Comparison of ENCODE assay signal across 29 cellular contexts in the genomic region with DNA sequence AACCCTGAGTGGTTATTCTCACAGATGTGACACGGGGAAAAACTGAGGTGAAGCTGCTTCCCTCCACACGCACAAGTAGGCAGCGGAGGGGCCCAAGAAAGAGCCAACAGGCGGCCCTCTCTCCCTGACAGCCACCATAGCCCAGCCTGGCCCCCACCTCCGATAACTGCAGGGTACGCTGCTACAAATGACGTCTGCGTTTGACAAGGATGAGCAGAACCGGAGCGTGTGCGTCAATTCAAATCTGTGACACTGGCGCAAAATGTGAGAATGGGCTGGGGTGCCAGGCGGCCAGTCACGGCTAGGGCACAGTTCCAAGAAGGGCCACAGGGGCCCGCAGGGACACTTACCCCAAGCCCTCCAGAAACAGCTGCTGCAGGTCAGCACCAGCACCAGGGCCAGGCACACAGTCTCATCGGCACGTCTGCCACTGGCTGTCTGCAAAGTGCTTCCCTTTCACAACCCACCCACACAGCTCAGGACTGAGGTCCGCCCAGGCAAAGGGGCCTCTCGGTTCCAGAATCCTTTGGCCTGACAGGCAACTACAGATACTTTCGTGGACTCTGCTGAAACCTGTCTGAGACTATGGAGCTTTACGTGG. TPM values are rescaled to one million over a fixed set of nuclear protein-coding genes. Genes with fewer than 3 reads are reported as not detected.
DNase-seq lines count a peak whose midpoint lies in the region; ATAC-seq and TF ChIP-seq lines count a peak whose summit lies in the region.
"Had no signal": no experiment of that assay in that cellular context is flagged by ENCODE, and none has a peak within 500 bp of the region (broad histone marks: within the 10 kb centered on the region; RNA-seq: fewer than 3 reads in every experiment).

No MANE protein-coding gene starts in this region.

- POLR2A ChIA-PET in A673 (lab: Charles Lee; ENCODE audit: low non-redundant PET): no interaction called here

- CTCF ChIA-PET in A673 (lab: Charles Lee): no interaction called here

- H3K4me1 ChIP-seq in GM23338 (ENCODE audit: insufficient read depth) (no peaks in the 10 kb centered on the region), osteoblast (ENCODE audit: insufficient read depth, low read length) (no peaks in the 10 kb centered on the region), A673 (ENCODE audit: insufficient read depth, low read length, poor library complexity, severe bottlenecking) (no peaks in the 10 kb centered on the region)

- H3K9me2 ChIP-seq in GM23338 (ENCODE audit: insufficient read depth): no peaks in the 10 kb centered on the region

- no peak overlapping the region for H2AFZ ChIP-seq in GM23338
- H2AFZ ChIP-seq in osteoblast (ENCODE audit: low read length): no peak overlapping the region
- H2AFZ ChIP-seq: hepatocyte had no signal

- H3K36me3 ChIP-seq in GM23338 (ENCODE audit: insufficient read depth) (no peaks in the 10 kb centered on the region), osteoblast (ENCODE audit: insufficient read depth, low read length) (no peaks in the 10 kb centered on the region), A673 (ENCODE audit: insufficient read depth, low read length, poor library complexity, severe bottlenecking) (peaks cover 4% of the 10 kb centered on the region)

- no peak overlapping the region for H3K4me3 ChIP-seq in GM23338
- peak overlapping the region in 28 of 59 donors; percentile 4 to 44 (median 22) for H3K4me3 ChIP-seq in dorsolateral prefrontal cortex
- H3K4me3 ChIP-seq in osteoblast (ENCODE audit: insufficient read depth, low read length): no peak overlapping the region
- no peak overlapping the region for H3K4me3 ChIP-seq in A673 (ENCODE audit: low read depth, low read length, poor library complexity, severe bottlenecking)
- H3K4me3 ChIP-seq: ascending aorta, hepatocyte, tibial nerve had no signal

- H3K79me2 ChIP-seq in GM23338 (replicated peaks; ENCODE audit: insufficient read depth): peaks cover 100% of the 10 kb centered on the region
- H3K79me2 ChIP-seq in osteoblast (ENCODE audit: insufficient read depth, low read length): peaks cover 88% of the 10 kb centered on the region

- H3K9me3 Mint-ChIP-seq in GM23338: peaks cover 4% of the 10 kb centered on the region; the same call in 1 of the 3 replicates
- H3K9me3 Mint-ChIP-seq: activated naive CD4-positive, alpha-beta T cell treated with anti-CD3 and anti-CD28 coated beads, Interleukin-2, amount 50 U/mL, for 72 hours; activated T-helper 1 cell treated with anti-CD3 and anti-CD28 coated beads, Interleukin-12 subunit alpha, Interleukin-12 subunit beta, Interleukin-2, Interleukin-4 antibody, amounts not matched to agents 30 ng/mL and 10 ng/mL and 1 ng/mL, durations not matched to agents 14 hours and 24 hours and 36 hours; T-cell had no signal

- no peak overlapping the region for H3K27ac Mint-ChIP-seq in GM23338
- H3K27ac Mint-ChIP-seq: activated CD8-positive, alpha-beta memory T cell treated with anti-CD3 and anti-CD28 coated beads, Interleukin-2, amount 10 ng/mL, durations not matched to agents 7 days and 5 days; activated naive CD4-positive, alpha-beta T cell treated with anti-CD3 and anti-CD28 coated beads, Interleukin-2, amount 50 U/mL, for 72 hours; activated T-helper 1 cell treated with anti-CD3 and anti-CD28 coated beads, Interleukin-12 subunit alpha, Interleukin-12 subunit beta, Interleukin-2, Interleukin-4 antibody, amounts not matched to agents 30 ng/mL and 10 ng/mL and 1 ng/mL, durations not matched to agents 14 hours and 24 hours and 36 hours had no signal

- no peak for TF ChIP-seq CTCF in GM23338 (conservative IDR thresholded peaks at IDR 0.05; ENCODE audit: low read depth in 2 of 2)
- TF ChIP-seq CTCF in dorsolateral prefrontal cortex (IDR thresholded peaks at IDR 0.05 in 54 of 56, conservative IDR thresholded peaks at IDR 0.05 in 2 of 56; ENCODE audit: low read depth in 1 of 56, partially characterized antibody in 56 of 56): no peak
- no peak for TF ChIP-seq CTCF in osteoblast (IDR thresholded peaks at IDR 0.05; ENCODE audit: extremely low read depth, low read depth, low read length)
- no peak for TF ChIP-seq CTCF in A673 (conservative IDR thresholded peaks at IDR 0.05; ENCODE audit: low read depth, low read length)

- no TSS peak for BruUV-seq in A673 (replicated peaks; lab: Mats Ljungman, UMichigan)

- peaks cover 26% of the 10 kb centered on the region for H3K36me3 Mint-ChIP-seq in GM23338 (ENCODE audit: low read depth)
- H3K36me3 Mint-ChIP-seq: activated naive CD4-positive, alpha-beta T cell treated with anti-CD3 and anti-CD28 coated beads, Interleukin-2, amount 50 U/mL, for 72 hours had no signal

- DNase-seq in GM23338 (ENCODE audit: low spot score) (no peak), NOMO-1 treated with dmso at 0.1 percent for 144 hours (lab: John Stamatoyannopoulos, UW; ENCODE audit: unreplicated experiment) (peak; percentile 26), dorsolateral prefrontal cortex (peak in 2 of 10 donors; percentile 30 to 34), osteoblast (ENCODE audit: insufficient read length, low spot score, missing footprints) (peak; percentile 53), SK-N-DZ (ENCODE audit: low spot score) (no peak), A673 (ENCODE audit: low spot score) (no peak), head of caudate nucleus (no peak), NCI-H1048 (lab: John Stamatoyannopoulos, UW) (no peak)
- DNase-seq: activated CD4-positive, alpha-beta T cell treated with anti-CD3 and anti-CD28 coated beads for 48 hours; activated CD8-positive, alpha-beta memory T cell treated with anti-CD3 and anti-CD28 coated beads, Interleukin-2, amount 10 ng/mL, durations not matched to agents 7 days and 5 days; COR-L47; DMS79 treated with DMSO at 0.1 percent for 48 hours; effector memory CD4-positive, alpha-beta T cell; foreskin melanocyte; NCI-H1417; NCI-H2107; NCI-H526; stimulated activated CD4-positive, alpha-beta T cell treated with anti-CD3 and anti-CD28 coated beads, Interleukin-4, amount 100 ng/mL, for 1 hour; stimulated activated naive CD8-positive, alpha-beta T cell treated with anti-CD3 and anti-CD28 coated beads, Interleukin-15, Interleukin-2, amounts not matched to agents 100 U/mL and 50 U/mL, for 24 hours had no signal

- peaks cover 45% of the 10 kb centered on the region for H4K20me1 ChIP-seq in GM23338 (replicated peaks; ENCODE audit: insufficient read depth)
- H4K20me1 ChIP-seq in osteoblast (ENCODE audit: insufficient read depth, low read length): peaks cover 53% of the 10 kb centered on the region

- peaks cover 10% of the 10 kb centered on the region for H3K27me3 Mint-ChIP-seq in GM23338 (ENCODE audit: insufficient read depth, low read depth, poor library complexity)
- H3K27me3 Mint-ChIP-seq: activated CD8-positive, alpha-beta memory T cell treated with anti-CD3 and anti-CD28 coated beads, Interleukin-2, amount 10 ng/mL, durations not matched to agents 7 days and 5 days; T-cell had no signal

- ATAC-seq in GM23338: peak; percentile 26; the same call in 2 of the 3 replicates
- ATAC-seq: activated CD8-positive, alpha-beta memory T cell treated with anti-CD3 and anti-CD28 coated beads, Interleukin-2, amount 10 ng/mL, durations not matched to agents 7 days and 5 days; activated naive CD4-positive, alpha-beta T cell treated with anti-CD3 and anti-CD28 coated beads, Interleukin-2, amount 50 U/mL, for 72 hours; esophagus mucosa; stimulated activated naive CD8-positive, alpha-beta T cell treated with anti-CD3 and anti-CD28 coated beads, Interleukin-15, Interleukin-2, amounts not matched to agents 100 U/mL and 50 U/mL, for 24 hours; T-cell had no signal

- peaks cover 10% of the 10 kb centered on the region for H3K4me1 Mint-ChIP-seq in GM23338

- H3F3A ChIP-seq in GM23338 (replicated peaks; ENCODE audit: low read depth): peaks cover 5% of the 10 kb centered on the region; the same call in 1 of the 2 replicates

- H3K27me3 ChIP-seq in GM23338 (ENCODE audit: insufficient read depth) (no peaks in the 10 kb centered on the region), dorsolateral prefrontal cortex (no peaks in the 10 kb centered on the region), osteoblast (ENCODE audit: insufficient read depth, low read length) (no peaks in the 10 kb centered on the region), A673 (replicated peaks; ENCODE audit: insufficient read depth, low read depth, low read length, poor library complexity) (no peaks in the 10 kb centered on the region)
- H3K27me3 ChIP-seq: ascending aorta, hepatocyte, tibial nerve had no signal

- H3K4me3 Mint-ChIP-seq in GM23338: no peak overlapping the region
- H3K4me3 Mint-ChIP-seq: activated CD8-positive, alpha-beta memory T cell treated with anti-CD3 and anti-CD28 coated beads, Interleukin-2, amount 10 ng/mL, durations not matched to agents 7 days and 5 days; activated T-helper 1 cell treated with anti-CD3 and anti-CD28 coated beads, Interleukin-12 subunit alpha, Interleukin-12 subunit beta, Interleukin-2, Interleukin-4 antibody, amounts not matched to agents 30 ng/mL and 10 ng/mL and 1 ng/mL, durations not matched to agents 14 hours and 24 hours and 36 hours; T-cell had no signal

- intact Hi-C loops in dorsolateral prefrontal cortex (cut with DNase I) (no loop called here), A673 (cut with micrococcal nuclease; ENCODE audit: unreplicated experiment) (no loop called here), head of caudate nucleus (cut with DNase I) (no loop called here)

- H3K4me2 ChIP-seq in GM23338 (no peak overlapping the region), osteoblast (ENCODE audit: insufficient read depth, low read length) (no peak overlapping the region)
- H3K4me2 ChIP-seq: hepatocyte had no signal

- H3K9me3 ChIP-seq in osteoblast (ENCODE audit: low read depth, low read length) (no peaks in the 10 kb centered on the region), A673 (ENCODE audit: low read depth, low read length, poor library complexity, severe bottlenecking) (no peaks in the 10 kb centered on the region)
- H3K9me3 ChIP-seq: ascending aorta, tibial nerve had no signal

- H3K27ac ChIP-seq in GM23338 (ENCODE audit: low read depth) (0 out of 2 replicates have a peak overlapping the region, but pooled peaks have one; percentile 32), dorsolateral prefrontal cortex (peak overlapping the region in 36 of 59 donors; percentile 1 to 87 (median 53)), osteoblast (ENCODE audit: low read depth, low read length) (no peak overlapping the region), A673 (ENCODE audit: low read depth, low read length, poor library complexity, severe bottlenecking) (no peak overlapping the region)
- H3K27ac ChIP-seq: ascending aorta, hepatocyte, tibial nerve had no signal

RNA-seq across cellular contexts. Expression of a gene that starts 14.4 kb away (rescaled TPM):
- total RNA-seq in GM23338 (2014; rRNA removed; shearing (Covaris generic)): 50.6 and 54.5 TPM in 2 replicates
- 14.3 and 15.0 TPM in 2 replicates for polyA plus RNA-seq in GM23338 (2016; fragmentation: Nextera tagmentation; extraction: Ambion mirVana)
- total RNA-seq in dorsolateral prefrontal cortex (10 to 100 TPM; 13.3 to 34.4 (median 19.8) TPM), osteoblast (21.5 and 21.7 TPM in 2 replicates), A673 (2021) (32.7 and 38.2 TPM in 2 replicates)
- 31.1 and 33.4 TPM in 2 replicates for polyA plus RNA-seq in SK-N-DZ (2014; cell fraction: cytosol; rRNA removed)
- 33.0 and 36.2 TPM in 2 replicates for polyA plus RNA-seq in SK-N-DZ (2014; cell fraction: nucleus; rRNA removed)

RNA-seq across cellular contexts. Expression of a gene that starts 32.3 kb away (rescaled TPM):
- total RNA-seq in GM23338 (2014; rRNA removed; shearing (Covaris generic)): 115 and 169 TPM in 2 replicates
- 129 and 135 TPM in 2 replicates for polyA plus RNA-seq in GM23338 (2016; fragmentation: Nextera tagmentation; extraction: Ambion mirVana)
- 10 to 100 TPM; 38.3 to 94.6 (median 65.9) TPM for total RNA-seq in dorsolateral prefrontal cortex
- 50.7 and 55.4 TPM in 2 replicates for total RNA-seq in osteoblast
- 163 TPM in 2 replicates for polyA plus RNA-seq in SK-N-DZ (2014; cell fraction: cytosol; rRNA removed)
- 79.4 and 130 TPM in 2 replicates for polyA plus RNA-seq in SK-N-DZ (2014; cell fraction: nucleus; rRNA removed)
- 150 and 157 TPM in 2 replicates for total RNA-seq in A673 (2021)

RNA-seq across cellular contexts. Expression of a gene that starts 43.7 kb away (rescaled TPM):
- 98.7 and 112 TPM in 2 replicates for total RNA-seq in GM23338 (2014; rRNA removed; shearing (Covaris generic))
- 25.1 and 29.5 TPM in 2 replicates for polyA plus RNA-seq in GM23338 (2016; fragmentation: Nextera tagmentation; extraction: Ambion mirVana)
- 10 to 100 TPM; 16.0 to 41.4 (median 25.9) TPM for total RNA-seq in dorsolateral prefrontal cortex
- 40.1 and 54.3 TPM in 2 replicates for total RNA-seq in osteoblast
- 26.6 and 39.0 TPM in 2 replicates for polyA plus RNA-seq in SK-N-DZ (2014; cell fraction: cytosol; rRNA removed)
- polyA plus RNA-seq in SK-N-DZ (2014; cell fraction: nucleus; rRNA removed): 60.8 and 74.9 TPM in 2 replicates
- 38.7 and 47.1 TPM in 2 replicates for total RNA-seq in A673 (2021)

RNA-seq across cellular contexts. Expression of a gene that starts 55.1 kb away (rescaled TPM):
- 0.87 TPM in 1 of 2 replicates, not detected in the other for total RNA-seq in GM23338 (2014; rRNA removed; shearing (Covaris generic))
- 0.39 and 0.52 TPM in 2 replicates for polyA plus RNA-seq in GM23338 (2016; fragmentation: Nextera tagmentation; extraction: Ambion mirVana)
- total RNA-seq in dorsolateral prefrontal cortex (100 to 1,000 TPM in 4 of 120 experiments, 10 to 100 TPM in 116; 26.8 to 130 (median 56.6) TPM), osteoblast (not detected in 2 replicates), A673 (2021) (0.46 TPM in 1 of 2 replicates, not detected in the other)
- 7.4 TPM in 2 replicates for polyA plus RNA-seq in SK-N-DZ (2014; cell fraction: cytosol; rRNA removed)
- 45.9 and 48.1 TPM in 2 replicates for polyA plus RNA-seq in SK-N-DZ (2014; cell fraction: nucleus; rRNA removed)
- total RNA-seq: activated CD8-positive, alpha-beta memory T cell treated with anti-CD3 and anti-CD28 coated beads, Interleukin-2, amount 10 ng/mL, durations not matched to agents 7 days and 5 days; activated naive CD4-positive, alpha-beta T cell treated with anti-CD3 and anti-CD28 coated beads, Interleukin-2, amount 50 U/mL, for 72 hours; activated T-helper 1 cell treated with anti-CD3 and anti-CD28 coated beads, Interleukin-12 subunit alpha, Interleukin-12 subunit beta, Interleukin-2, Interleukin-4 antibody, amounts not matched to agents 30 ng/mL and 10 ng/mL and 1 ng/mL, durations not matched to agents 14 hours and 24 hours and 36 hours; ascending aorta; esophagus mucosa; hepatocyte; mononuclear cell had no signal

RNA-seq across cellular contexts. Expression of a gene that starts 57.7 kb away (rescaled TPM):
- total RNA-seq in GM23338 (2014; rRNA removed; shearing (Covaris generic)): 1.0 and 1.2 TPM in 2 replicates
- polyA plus RNA-seq in GM23338 (2016; fragmentation: Nextera tagmentation; extraction: Ambion mirVana): 0.24 and 0.78 TPM in 2 replicates
- total RNA-seq in dorsolateral prefrontal cortex: 100 to 1,000 TPM in 114 of 120 experiments, 10 to 100 TPM in 6; 59.2 to 224 (median 146) TPM
- total RNA-seq in osteoblast: not detected in 2 replicates
- polyA plus RNA-seq in SK-N-DZ (2014; cell fraction: cytosol; rRNA removed): 1.6 and 3.0 TPM in 2 replicates
- polyA plus RNA-seq in SK-N-DZ (2014; cell fraction: nucleus; rRNA removed): 8.6 and 24.7 TPM in 2 replicates
- total RNA-seq in A673 (2021): 0.41 and 0.48 TPM in 2 replicates
- total RNA-seq: activated CD8-positive, alpha-beta memory T cell treated with anti-CD3 and anti-CD28 coated beads, Interleukin-2, amount 10 ng/mL, durations not matched to agents 7 days and 5 days; activated naive CD4-positive, alpha-beta T cell treated with anti-CD3 and anti-CD28 coated beads, Interleukin-2, amount 50 U/mL, for 72 hours; activated T-helper 1 cell treated with anti-CD3 and anti-CD28 coated beads, Interleukin-12 subunit alpha, Interleukin-12 subunit beta, Interleukin-2, Interleukin-4 antibody, amounts not matched to agents 30 ng/mL and 10 ng/mL and 1 ng/mL, durations not matched to agents 14 hours and 24 hours and 36 hours; ascending aorta; esophagus mucosa; hepatocyte; LHCN-M2; lower leg skin; mononuclear cell; tibial nerve had no signal

Comparison
In these comparisons a context has a peak if more than half of its experiments do, and no peak if none do; other contexts are left out.
1. DNase-seq: peak in NOMO-1 treated with dmso at 0.1 percent for 144 hours (single experiment) and osteoblast (single experiment); none in GM23338 (single experiment), SK-N-DZ (single experiment), A673 (single experiment), head of caudate nucleus (0 of 42) and NCI-H1048 (single experiment).
2. H3K27ac ChIP-seq: peak in GM23338 (single experiment) and dorsolateral prefrontal cortex (36 of 59); none in osteoblast (single experiment) and A673 (single experiment).